ENCODE assay signal across 2 cellular contexts in the genomic region with DNA sequence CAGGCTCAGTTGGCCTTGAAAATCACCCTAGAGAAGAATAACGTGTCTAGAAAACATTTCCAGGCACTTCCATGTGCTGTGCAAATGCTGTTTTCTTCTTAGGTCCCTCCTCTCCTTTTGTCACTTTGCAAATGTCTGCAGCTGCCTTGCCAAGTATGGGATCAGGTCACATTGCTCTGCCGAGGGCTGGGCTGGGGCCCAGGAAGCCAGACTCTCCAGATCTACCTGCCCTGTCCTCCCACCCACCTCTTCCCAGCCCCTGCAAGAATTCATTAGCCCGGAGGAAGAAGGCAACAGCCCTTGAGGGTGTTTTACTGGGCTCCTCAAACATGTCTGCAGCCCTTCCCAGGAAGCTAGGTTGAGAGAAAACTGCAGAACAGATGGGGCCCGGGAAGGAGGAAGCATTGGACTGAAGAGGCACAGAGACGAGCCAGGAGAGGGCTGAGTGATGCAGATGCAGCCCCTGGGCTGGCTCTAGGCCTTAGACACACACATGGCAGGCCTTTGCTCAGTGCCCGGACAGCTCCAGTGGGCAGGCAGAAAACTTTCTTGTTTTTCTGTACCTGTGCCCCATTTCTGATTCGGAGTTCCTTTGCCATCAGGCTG.
TF ChIP-seq lines count a peak whose summit lies in the region.

No MANE protein-coding gene starts in this region.

TF ChIP-seq in GM23338, 12 proteins besides CTCF, POLR2A, EP300 and RAD21:
- TF ChIP-seq EZH2 (IDR thresholded peaks at IDR 0.05; ENCODE audit: low read depth, unreplicated experiment), result no peak
- TF ChIP-seq NANOG (IDR thresholded peaks at IDR 0.05; ENCODE audit: borderline replicate concordance), result no peak
- TF ChIP-seq JUNB (IDR thresholded peaks at IDR 0.05; ENCODE audit: unreplicated experiment), result no peak
- no peak for TF ChIP-seq POLR2AphosphoS5 (IDR thresholded peaks at IDR 0.05; ENCODE audit: low read depth)
- no peak for TF ChIP-seq ZNF114 (CRISPR knock-in tag; IDR thresholded peaks at IDR 0.05)
- TF ChIP-seq ZNF462 (CRISPR knock-in tag; IDR thresholded peaks at IDR 0.05), result no peak

TF ChIP-seq in H1, 55 proteins besides CTCF, POLR2A, EP300 and RAD21:
- TF ChIP-seq MAFK (IDR thresholded peaks at IDR 0.05; ENCODE audit: low read depth, low read length) (no peak), EGR1 (IDR thresholded peaks at IDR 0.05; ENCODE audit: borderline replicate concordance, low read depth, low read length) (no peak), TAF1 (IDR thresholded peaks at IDR 0.05; ENCODE audit: low read depth, low read length) (no peak), SP4 (IDR thresholded peaks at IDR 0.05; ENCODE audit: low read length) (no peak), CHD2 (IDR thresholded peaks at IDR 0.05; ENCODE audit: low read length) (no peak), RFX5 (IDR thresholded peaks at IDR 0.05; ENCODE audit: borderline replicate concordance, low read depth, low read length) (no peak), TBP (IDR thresholded peaks at IDR 0.05; ENCODE audit: low read depth, low read length) (no peak), SP1 (IDR thresholded peaks at IDR 0.05; ENCODE audit: low read depth, low read length) (no peak), EZH2 (IDR thresholded peaks at IDR 0.05; ENCODE audit: low read depth, low read length, severe bottlenecking) (no peak), SAP30 (IDR thresholded peaks at IDR 0.05; ENCODE audit: insufficient read depth, insufficient replicate concordance, low read length) (no peak), SIX5 (IDR thresholded peaks at IDR 0.05; ENCODE audit: low read depth, low read length) (no peak)
